Comparison of ENCODE assay signal across 15 cellular contexts in genomic region chr1:13737388-13737787, GRCh38. TPM values are rescaled to one million over a fixed set of nuclear protein-coding genes. Genes with fewer than 3 reads are reported as not detected.
DNase-seq lines count a peak whose midpoint lies in the region; ATAC-seq, FAIRE-seq and TF ChIP-seq lines count a peak whose summit lies in the region.
"Had no signal": no experiment of that assay in that cellular context is flagged by ENCODE, and none has a peak within 500 bp of the region (broad histone marks: within the 10 kb centered on the region; RNA-seq: fewer than 3 reads in every experiment).

No MANE protein-coding gene starts in this region.

- FAIRE-seq in HepG2 (lab: Jason Lieb, UNC): no peak
- FAIRE-seq: bronchial epithelial cell, frontal cortex, TTC549 had no signal

- no peak overlapping the region for H3K56ac ChIP-seq in mesendoderm (ENCODE audit: low read length)

- H2AK5ac ChIP-seq in mesendoderm (ENCODE audit: low read length): no peak overlapping the region

- DNase-seq in CD8-positive, alpha-beta memory T cell: no peak
- DNase-seq in NCI-H748 treated with DMSO at 0.1 percent for 48 hours (lab: John Stamatoyannopoulos, UW) (peak; percentile 51), mesendoderm (peak; percentile 82), HepG2 (ENCODE audit: low spot score) (no peak), SIG-M5 treated with dmso at 0.1 percent for 504 hours (lab: John Stamatoyannopoulos, UW; ENCODE audit: unreplicated experiment) (no peak)
- DNase-seq: NCI-H510A, Right ventricle myocardium superior had no signal

- no peak overlapping the region for H2BK15ac ChIP-seq in mesendoderm (replicated peaks; ENCODE audit: low read depth)

- ATAC-seq in HepG2: no peak
- no peak for ATAC-seq in GM18519 (IDR thresholded peaks at IDR 0.05; ENCODE audit: low FRiP score, unreplicated experiment)
- ATAC-seq in HG03432 (IDR thresholded peaks at IDR 0.05; ENCODE audit: unreplicated experiment): no peak

- CTCF ChIA-PET in CD8-positive, alpha-beta memory T cell (lab: Charles Lee): interaction anchor here (1.2 kb wide), 1 partner anchor 12 kb away, joined by 5 read pairs; no protein-coding TSS in a partner anchor
- CTCF ChIA-PET in HEK293 (lab: Yijun Ruan, JAX) (interaction anchor here (0.6 to 2.2 kb wide), 2 partner anchors 12 to 15 kb away, joined by 3 to 10 read pairs; no protein-coding TSS in a partner anchor), HepG2 (lab: Yijun Ruan, JAX; ENCODE audit: low intra/inter-chr PET ratio, low total read pairs) (no interaction called here)

- H3K4me2 ChIP-seq in mesendoderm (ENCODE audit: low read length) (no peak overlapping the region), HepG2 (ENCODE audit: low read depth, low read length) (no peak overlapping the region)
- H3K4me2 ChIP-seq: BLaER1 had no signal

- H4K5ac ChIP-seq in mesendoderm (ENCODE audit: low read length): no peak overlapping the region

- TF ChIP-seq EP300 in HepG2 (IDR thresholded peaks at IDR 0.05; ENCODE audit: low read depth in 2 of 2, low read length in 2 of 2) (no peak), HepG2 (CRISPR knock-in tag; IDR thresholded peaks at IDR 0.05; ENCODE audit: borderline replicate concordance) (no peak)

- no peaks in the 10 kb centered on the region for H3K27me3 Mint-ChIP-seq in CD8-positive, alpha-beta memory T cell

- H2BK5ac ChIP-seq in mesendoderm (ENCODE audit: low read length): no peak overlapping the region

- no peak overlapping the region for H3K4me3 ChIP-seq in CD8-positive, alpha-beta memory T cell (ENCODE audit: low read length)
- no peak overlapping the region for H3K4me3 ChIP-seq in HEK293 (ENCODE audit: low read depth, low read length)
- H3K4me3 ChIP-seq in mesendoderm (ENCODE audit: low read length): no peak overlapping the region
- H3K4me3 ChIP-seq in HepG2 (replicated peaks in 1 of 3; ENCODE audit: insufficient read depth in 1 of 3, low read depth in 2 of 3, low read length in 3 of 3): no peak overlapping the region
- H3K4me3 ChIP-seq: BLaER1, right atrium auricular region had no signal

- H3K18ac ChIP-seq in mesendoderm (ENCODE audit: low read length): no peak overlapping the region

- no peak overlapping the region for H3K9ac ChIP-seq in mesendoderm (ENCODE audit: low read length)
- H3K9ac ChIP-seq in HepG2 (ENCODE audit: insufficient read depth, low read depth, low read length): no peak overlapping the region
- H3K9ac ChIP-seq: BLaER1 had no signal

- in situ Hi-C loops in HepG2 (cut with HindIII; ENCODE audit: extremely low pct_ligation_motif_present, low pct_unique_long_range_greater_than_20kb): no loop called here

- peaks cover 0 to 29% (median under 1%) of the 10 kb centered on the region in 3 donors for H3K36me3 Mint-ChIP-seq in CD8-positive, alpha-beta memory T cell

- no peak overlapping the region for H3K23ac ChIP-seq in mesendoderm (ENCODE audit: low read length)

- H3K36me3 ChIP-seq in CD8-positive, alpha-beta memory T cell (ENCODE audit: insufficient read depth, low read length): peaks cover 4% of the 10 kb centered on the region
- H3K36me3 ChIP-seq in HEK293 (ENCODE audit: control insufficient read depth in 2 of 2, insufficient read depth in 1 of 2, low read length in 2 of 2) (peaks cover 0 to 4% of the 10 kb centered on the region in 2 experiments; a peak in 1 of 3 replicates), mesendoderm (ENCODE audit: control insufficient read depth, insufficient read depth, low read length) (no peaks in the 10 kb centered on the region), HepG2 (replicated peaks in 1 of 2; ENCODE audit: control insufficient read depth in 1 of 2, insufficient read depth in 2 of 2, low read length in 2 of 2) (no peaks in the 10 kb centered on the region)

- H3K9me3 ChIP-seq in CD8-positive, alpha-beta memory T cell (ENCODE audit: low read length): no peaks in the 10 kb centered on the region
- H3K9me3 ChIP-seq in HEK293 (ENCODE audit: control insufficient read depth, insufficient read depth, low read depth, low read length) (no peaks in the 10 kb centered on the region), HepG2 (ENCODE audit: low read length) (no peaks in the 10 kb centered on the region)
- H3K9me3 ChIP-seq: BLaER1, right atrium auricular region had no signal

- no peak for TF ChIP-seq CTCF in HEK293 (tag by site-specific recombination; IDR thresholded peaks at IDR 0.05)
- no peak for TF ChIP-seq CTCF in HepG2 (CRISPR knock-in tag; IDR thresholded peaks at IDR 0.05)

- peak overlapping the region; percentile 25 to 79 (median 65) for H3K27ac Mint-ChIP-seq in CD8-positive, alpha-beta memory T cell

- no peak overlapping the region for H3K4me3 Mint-ChIP-seq in CD8-positive, alpha-beta memory T cell

- TF ChIP-seq POLR2A in HepG2 (IDR thresholded peaks at IDR 0.05; ENCODE audit: insufficient read depth in 1 of 2, low read depth in 2 of 2, low read length in 2 of 2): no peak

- no peak overlapping the region for H3K4ac ChIP-seq in mesendoderm (ENCODE audit: low read depth, low read length)

- H2BK120ac ChIP-seq in mesendoderm (ENCODE audit: low read depth, low read length): no peak overlapping the region

- H3K4me1 Mint-ChIP-seq in CD8-positive, alpha-beta memory T cell: peaks cover 50 to 62% (median 55%) of the 10 kb centered on the region in 3 donors

- H3K27ac ChIP-seq in CD8-positive, alpha-beta memory T cell (ENCODE audit: low read depth, low read length): no peak overlapping the region
- H3K27ac ChIP-seq in HEK293 (ENCODE audit: extremely low read depth, low read depth, low read length) (no peak overlapping the region), mesendoderm (ENCODE audit: low read depth, low read length) (no peak overlapping the region), HepG2 (ENCODE audit: extremely low read length, insufficient read depth, low read length) (no peak overlapping the region)
- H3K27ac ChIP-seq: BLaER1, right atrium auricular region had no signal

- H3K27me3 ChIP-seq in CD8-positive, alpha-beta memory T cell (ENCODE audit: insufficient read depth, low read length, poor library complexity, severe bottlenecking): no peaks in the 10 kb centered on the region
- H3K27me3 ChIP-seq in mesendoderm (ENCODE audit: insufficient read depth, low read length, poor library complexity) (no peaks in the 10 kb centered on the region), HepG2 (ENCODE audit: control insufficient read depth in 1 of 2, insufficient read depth in 2 of 2, low read length in 2 of 2) (peaks cover 3 to 42% of the 10 kb centered on the region in 2 experiments)
- H3K27me3 ChIP-seq: BLaER1, right atrium auricular region had no signal

- H3K79me2 ChIP-seq in mesendoderm (ENCODE audit: control insufficient read depth, insufficient read depth, low read length) (no peaks in the 10 kb centered on the region), HepG2 (ENCODE audit: insufficient read depth, low read length) (no peaks in the 10 kb centered on the region)

- POLR2A ChIA-PET in CD8-positive, alpha-beta memory T cell (lab: Charles Lee): no interaction called here
- POLR2A ChIA-PET in HEK293 (lab: Yijun Ruan, JAX): interaction anchor here (1.4 kb wide), 1 partner anchor 12 kb away, joined by 11 read pairs; no protein-coding TSS in a partner anchor
- POLR2A ChIA-PET in HepG2 (lab: Yijun Ruan, JAX): interaction anchor here (1.3 kb wide), 1 partner anchor 12 kb away, joined by 3 read pairs; no protein-coding TSS in a partner anchor

- H3K4me1 ChIP-seq in CD8-positive, alpha-beta memory T cell (ENCODE audit: insufficient read depth, low read length): peaks cover 51% of the 10 kb centered on the region
- H3K4me1 ChIP-seq in HEK293 (ENCODE audit: control insufficient read depth, insufficient read depth, low read length): no peaks in the 10 kb centered on the region
- H3K4me1 ChIP-seq in mesendoderm (ENCODE audit: control insufficient read depth, low read depth, low read length): no peaks in the 10 kb centered on the region
- H3K4me1 ChIP-seq in HepG2 (ENCODE audit: insufficient read depth, low read length): no peaks in the 10 kb centered on the region
- H3K4me1 ChIP-seq: right atrium auricular region had no signal

- no peak overlapping the region for H2AFZ ChIP-seq in HepG2 (ENCODE audit: low read length)

- no peak for TF ChIP-seq RAD21 in HepG2 (CRISPR knock-in tag; IDR thresholded peaks at IDR 0.05)

- BruUV-seq in HepG2 (replicated peaks; lab: Mats Ljungman, UMichigan): no TSS peak

- no peaks in the 10 kb centered on the region for H3K9me3 Mint-ChIP-seq in CD8-positive, alpha-beta memory T cell

- H4K8ac ChIP-seq in mesendoderm (ENCODE audit: low read depth, low read length): no peak overlapping the region

- intact Hi-C loops in HepG2 (cut with micrococcal nuclease; ENCODE audit: unreplicated experiment): no loop called here

- H4K20me1 ChIP-seq in HepG2 (ENCODE audit: insufficient read depth, low read length): no peaks in the 10 kb centered on the region
- H4K20me1 ChIP-seq: BLaER1 had no signal

- no peaks in the 10 kb centered on the region for H3K79me1 ChIP-seq in mesendoderm (ENCODE audit: low read length)

TF ChIP-seq in HepG2, 621 proteins besides CTCF, POLR2A, EP300 and RAD21 (continues in another document):
- TF ChIP-seq ZBTB3 (CRISPR knock-in tag; IDR thresholded peaks at IDR 0.05; ENCODE audit: borderline replicate concordance, low read depth): no peak

RNA-seq across cellular contexts. Expression of gene PRDM2, which starts 37.4 kb away (rescaled TPM):
- total RNA-seq in CD8-positive, alpha-beta memory T cell: 10 to 100 TPM; 67.9 to 70.1 TPM
- 24.4 TPM for polyA plus RNA-seq in CD8-positive, alpha-beta memory T cell
- 18.0 TPM for polyA plus RNA-seq in mesendoderm (2013, experiment 1 of 2)
- polyA plus RNA-seq in mesendoderm (2013, experiment 2 of 2): 18.3 TPM
- total RNA-seq in HepG2 (2016; rRNA removed; fragmentation: Illumina TruSeq; extraction: Trizol): 3.6 and 4.0 TPM in 2 replicates
- 3.6 and 3.9 TPM in 2 replicates for total RNA-seq in HepG2 (2016; cell fraction: cytosol; rRNA removed; fragmentation: Illumina TruSeq; extraction: Trizol; ENCODE audit: low read depth)
- 4.0 and 4.3 TPM in 2 replicates for total RNA-seq in HepG2 (2016; cell fraction: insoluble cytoplasmic fraction; rRNA removed; fragmentation: Illumina TruSeq; extraction: Trizol)
- 3.9 and 4.8 TPM in 2 replicates for total RNA-seq in HepG2 (2016; cell fraction: membrane; rRNA removed; fragmentation: Illumina TruSeq; extraction: Trizol)
- 7.4 and 9.1 TPM in 2 replicates for total RNA-seq in HepG2 (2016; cell fraction: nucleus; rRNA removed; fragmentation: Illumina TruSeq; extraction: Trizol)
- polyA plus RNA-seq in HepG2 (2011; rRNA removed): 6.5 and 6.8 TPM in 2 replicates
- 4.1 and 4.3 TPM in 2 replicates for polyA plus RNA-seq in HepG2 (2011; cell fraction: cytosol; rRNA removed)
- polyA plus RNA-seq in HepG2 (2011; cell fraction: nucleus; rRNA removed): 13.7 and 17.1 TPM in 2 replicates
- 5.2 and 6.3 TPM in 2 replicates for polyA plus RNA-seq in HepG2 (2012)
- 1.1 and 1.3 TPM in 2 replicates for polyA plus RNA-seq in HepG2 (2016; cell fraction: cytosol; fragmentation: Illumina TruSeq; extraction: Trizol; ENCODE audit: low read depth)
- 3.8 and 4.7 TPM in 2 replicates for polyA plus RNA-seq in HepG2 (2016; cell fraction: insoluble cytoplasmic fraction; fragmentation: Illumina TruSeq; extraction: Trizol; ENCODE audit: low read depth)
- polyA plus RNA-seq in HepG2 (2016; cell fraction: membrane; fragmentation: Illumina TruSeq; extraction: Trizol; ENCODE audit: low read depth): 1.6 and 2.2 TPM in 2 replicates
- 14.2 and 19.0 TPM in 2 replicates for polyA plus RNA-seq in HepG2 (2016; cell fraction: nucleus; fragmentation: Illumina TruSeq; extraction: Trizol; ENCODE audit: insufficient read depth, low read depth)
- 5.8 and 6.6 TPM in 2 replicates for polyA minus RNA-seq in HepG2 (2011; rRNA and poly(A)+ RNA removed; ENCODE audit: low replicate concordance)
- 4.5 and 5.1 TPM in 2 replicates for polyA minus RNA-seq in HepG2 (2011; cell fraction: cytosol; rRNA and poly(A)+ RNA removed)
- polyA minus RNA-seq in HepG2 (2011; cell fraction: nucleus; rRNA and poly(A)+ RNA removed): 22.0 and 25.0 TPM in 2 replicates

Comparison
In these comparisons a context has a peak if more than half of its experiments do, and no peak if none do; other contexts are left out.
1. DNase-seq: peak in NCI-H748 treated with DMSO at 0.1 percent for 48 hours (single experiment) and mesendoderm (single experiment); none in CD8-positive, alpha-beta memory T cell (0 of 5), HepG2 (single experiment) and SIG-M5 treated with dmso at 0.1 percent for 504 hours (single experiment).
2. RNA of gene PRDM2, which starts 37.4 kb away (total RNA-seq): 67.9 to 70.1 TPM in CD8-positive, alpha-beta memory T cell; 3.6 to 9.1 TPM in HepG2; every median in the first group is over 4 times any median in the second.